1 cellular context compared by ENCODE assay signal in genomic region chr6:155110721-155111120, GRCh38.
TF ChIP-seq lines count a peak whose summit lies in the region.

No MANE protein-coding gene starts in this region.

TF ChIP-seq in endothelial cell of umbilical vein, 7 proteins besides CTCF, POLR2A, EP300 and RAD21:
- TF ChIP-seq POLR2AphosphoS5 (IDR thresholded peaks at IDR 0.05; ENCODE audit: insufficient read depth, low read depth, low read length) (no peak), JUN (IDR thresholded peaks at IDR 0.05; ENCODE audit: borderline replicate concordance, insufficient read depth, insufficient read length, low read depth) (no peak), EZH2 (IDR thresholded peaks at IDR 0.05; ENCODE audit: borderline replicate concordance, low read depth, low read length, severe bottlenecking) (no peak), MYC (IDR thresholded peaks at IDR 0.05; ENCODE audit: low read depth, low read length) (no peak), FOS (IDR thresholded peaks at IDR 0.05; ENCODE audit: borderline replicate concordance, insufficient read depth, low read length) (no peak), MAX (IDR thresholded peaks at IDR 0.05; ENCODE audit: insufficient read depth, insufficient read length) (no peak), GATA2 (IDR thresholded peaks at IDR 0.05; ENCODE audit: insufficient read depth, insufficient read length, low read depth, low read length) (no peak)
